In the genomic region with DNA sequence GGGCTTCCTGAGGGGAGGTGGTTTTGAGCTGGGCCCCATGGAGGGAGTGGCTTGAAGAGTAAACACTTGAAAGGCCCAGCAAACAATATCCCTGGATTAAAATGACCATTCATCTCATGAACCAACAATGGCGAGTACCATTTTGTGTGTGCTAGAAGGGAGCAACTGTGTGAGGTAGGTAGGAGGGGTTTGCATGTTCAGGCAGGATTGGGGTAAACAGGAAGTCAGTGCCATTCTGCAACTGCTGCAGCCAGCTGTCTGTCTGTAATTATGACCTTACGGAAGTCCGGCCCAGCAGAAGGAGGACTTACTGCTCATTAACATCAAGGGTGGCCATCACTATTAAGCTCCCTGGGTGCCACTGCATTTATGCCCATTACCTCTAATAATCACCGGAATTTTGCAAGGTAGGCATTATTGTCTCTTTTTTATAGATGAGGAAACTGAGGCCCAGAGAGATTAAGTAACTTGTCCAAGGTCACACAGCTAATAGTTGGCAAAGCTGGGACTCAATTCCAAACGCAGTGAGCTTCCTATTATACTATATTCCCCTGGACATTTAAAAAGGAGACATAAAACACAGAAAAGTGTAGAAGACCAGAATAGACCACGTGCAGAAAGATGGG, we compare ENCODE assay signal across 1 cellular context.
TF ChIP-seq lines count a peak whose summit lies in the region.

No MANE protein-coding gene starts in this region.

TF ChIP-seq in H1, 55 proteins besides CTCF, POLR2A, EP300 and RAD21:
- TF ChIP-seq, protein P1, sequence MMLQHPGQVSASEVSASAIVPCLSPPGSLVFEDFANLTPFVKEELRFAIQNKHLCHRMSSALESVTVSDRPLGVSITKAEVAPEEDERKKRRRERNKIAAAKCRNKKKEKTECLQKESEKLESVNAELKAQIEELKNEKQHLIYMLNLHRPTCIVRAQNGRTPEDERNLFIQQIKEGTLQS (IDR thresholded peaks at IDR 0.05; ENCODE audit: insufficient read depth, low read depth, low read length) = no peak
- no peak for TF ChIP-seq CBX5 (IDR thresholded peaks at IDR 0.05; ENCODE audit: low read depth, low read length)
- TF ChIP-seq SP2 (IDR thresholded peaks at IDR 0.05; ENCODE audit: low read length) = no peak
